ENCODE assay signal across 1 cellular context in genomic region chr19:49451430-49452181, GRCh38.
A peak's percentile ranks its signal among the peaks of the same experiment; 100 is the strongest.
TF ChIP-seq lines count a peak whose summit lies in the region.

Gene PIH1D1 (minus strand): TSS chr19:49451814. CDS start chr19:49451574, 240 bp downstream.

TF ChIP-seq in HepG2, 621 proteins besides CTCF, POLR2A, EP300 and RAD21 (continued from another document and continues in another):
- TF ChIP-seq ZNF281 (CRISPR knock-in tag; IDR thresholded peaks at IDR 0.05; ENCODE audit: borderline replicate concordance) (no peak), NPAS2 (CRISPR knock-in tag; IDR thresholded peaks at IDR 0.05; ENCODE audit: borderline replicate concordance) (no peak), REST (IDR thresholded peaks at IDR 0.05; ENCODE audit: borderline replicate concordance in 1 of 2, low read depth in 1 of 2, low read length in 2 of 2) (no peak), HOXA7 (CRISPR knock-in tag; IDR thresholded peaks at IDR 0.05) (no peak), SATB2 (CRISPR knock-in tag; IDR thresholded peaks at IDR 0.05) (no peak), ZNF709 (CRISPR knock-in tag; IDR thresholded peaks at IDR 0.05) (peak; percentile 83; the same call in 1 of the 2 replicates), ZNF652 (CRISPR knock-in tag; IDR thresholded peaks at IDR 0.05; ENCODE audit: borderline replicate concordance, low read depth) (no peak), JUND (CRISPR knock-in tag; IDR thresholded peaks at IDR 0.05) (no peak), ZFAT (CRISPR knock-in tag; conservative IDR thresholded peaks at IDR 0.05) (no peak), ARHGAP35 (CRISPR knock-in tag; IDR thresholded peaks at IDR 0.05; ENCODE audit: borderline replicate concordance) (no peak), ERF (CRISPR knock-in tag; IDR thresholded peaks at IDR 0.05) (peak; percentile 68; the same call in 1 of the 2 replicates), REXO4 (CRISPR knock-in tag; IDR thresholded peaks at IDR 0.05; ENCODE audit: borderline replicate concordance) (no peak), ADNP (CRISPR knock-in tag; IDR thresholded peaks at IDR 0.05) (peak; percentile 85; the same call in 1 of the 2 replicates), ZBTB2 (CRISPR knock-in tag; IDR thresholded peaks at IDR 0.05; ENCODE audit: low read depth) (no peak), ZNF546 (CRISPR knock-in tag; conservative IDR thresholded peaks at IDR 0.05) (no peak), NFIC (IDR thresholded peaks at IDR 0.05; ENCODE audit: low read length) (no peak), RFX3 (CRISPR knock-in tag; IDR thresholded peaks at IDR 0.05) (no peak), ZKSCAN5 (CRISPR knock-in tag; IDR thresholded peaks at IDR 0.05) (no peak), SNAPC2 (CRISPR knock-in tag; IDR thresholded peaks at IDR 0.05) (peak; percentile 43; the same call in 1 of the 2 replicates), SRSF9 (IDR thresholded peaks at IDR 0.05; ENCODE audit: borderline replicate concordance, insufficient read depth, low read depth, low read length, poor library complexity, severe bottlenecking) (no peak), ZNF225 (CRISPR knock-in tag; IDR thresholded peaks at IDR 0.05) (0 out of 2 replicates have a peak, but pooled peaks have one; percentile 19), ARNT2 (CRISPR knock-in tag; IDR thresholded peaks at IDR 0.05; ENCODE audit: low read depth) (peak; percentile 64; the same call in 1 of the 2 replicates), ZKSCAN1 (IDR thresholded peaks at IDR 0.05; ENCODE audit: low read length) (no peak), ZNF572 (CRISPR knock-in tag; IDR thresholded peaks at IDR 0.05) (no peak), ELF3 (CRISPR knock-in tag; IDR thresholded peaks at IDR 0.05) (peak; percentile 83), TBX3 (IDR thresholded peaks at IDR 0.05; ENCODE audit: borderline replicate concordance) (no peak), ZNF737 (CRISPR knock-in tag; IDR thresholded peaks at IDR 0.05; ENCODE audit: borderline replicate concordance) (no peak), TAF15 (IDR thresholded peaks at IDR 0.05; ENCODE audit: low read depth, low read length, poor library complexity, severe bottlenecking) (no peak), DRAP1 (CRISPR knock-in tag; IDR thresholded peaks at IDR 0.05) (peak; percentile 78), HMGXB4 (CRISPR knock-in tag; IDR thresholded peaks at IDR 0.05; ENCODE audit: borderline replicate concordance in 1 of 2, low read depth in 1 of 2) (peak; percentile 59 to 88; a peak in 3 of 4 replicates), ZNF33A (CRISPR knock-in tag; IDR thresholded peaks at IDR 0.05; ENCODE audit: borderline replicate concordance) (peak; percentile 66; the same call in 1 of the 2 replicates), ZNF12 (CRISPR knock-in tag; IDR thresholded peaks at IDR 0.05) (no peak), ZNF224 (CRISPR knock-in tag; IDR thresholded peaks at IDR 0.05) (no peak), ZNF569 (CRISPR knock-in tag; IDR thresholded peaks at IDR 0.05; ENCODE audit: borderline replicate concordance) (no peak), CERS6 (CRISPR knock-in tag; IDR thresholded peaks at IDR 0.05) (no peak), SRY (CRISPR knock-in tag; IDR thresholded peaks at IDR 0.05) (0 out of 2 replicates have a peak, but pooled peaks have one; percentile 36), ATF7 (IDR thresholded peaks at IDR 0.05) (no peak), ATF7 (CRISPR knock-in tag; IDR thresholded peaks at IDR 0.05) (no peak), ATF6 (CRISPR knock-in tag; conservative IDR thresholded peaks at IDR 0.05) (no peak), PITX1 (CRISPR knock-in tag; IDR thresholded peaks at IDR 0.05) (peak; percentile 26; the same call in 1 of the 2 replicates), ZFP1 (CRISPR knock-in tag; IDR thresholded peaks at IDR 0.05) (no peak), PHF5A (CRISPR knock-in tag; IDR thresholded peaks at IDR 0.05; ENCODE audit: low read depth, unreplicated experiment) (no peak), CCAR2 (optimal IDR thresholded peaks at IDR 0.05; ENCODE audit: low read depth, low read length) (no peak), SNRNP70 (IDR thresholded peaks at IDR 0.05; ENCODE audit: low read depth, low read length) (no peak), ZNF335 (CRISPR knock-in tag; IDR thresholded peaks at IDR 0.05) (no peak), ZNF280D (CRISPR knock-in tag; IDR thresholded peaks at IDR 0.05) (no peak), ZFP36 (IDR thresholded peaks at IDR 0.05; ENCODE audit: borderline replicate concordance, low read depth, low read length, partially characterized antibody) (no peak), GFI1 (CRISPR knock-in tag; IDR thresholded peaks at IDR 0.05; ENCODE audit: borderline replicate concordance) (no peak), NFYB (CRISPR knock-in tag; IDR thresholded peaks at IDR 0.05) (no peak), NONO (IDR thresholded peaks at IDR 0.05) (no peak), NONO (CRISPR knock-in tag; conservative IDR thresholded peaks at IDR 0.05) (peak; percentile 72), ZNF772 (CRISPR knock-in tag; IDR thresholded peaks at IDR 0.05) (peak; percentile 63; the same call in 1 of the 2 replicates), FOXM1 (CRISPR knock-in tag; IDR thresholded peaks at IDR 0.05) (no peak), MAFG (CRISPR knock-in tag; IDR thresholded peaks at IDR 0.05) (no peak), ZNF605 (CRISPR knock-in tag; IDR thresholded peaks at IDR 0.05) (no peak; the same call in 1 of the 2 replicates)
